Comparison of ENCODE assay signal across 8 cellular contexts in the genomic region with DNA sequence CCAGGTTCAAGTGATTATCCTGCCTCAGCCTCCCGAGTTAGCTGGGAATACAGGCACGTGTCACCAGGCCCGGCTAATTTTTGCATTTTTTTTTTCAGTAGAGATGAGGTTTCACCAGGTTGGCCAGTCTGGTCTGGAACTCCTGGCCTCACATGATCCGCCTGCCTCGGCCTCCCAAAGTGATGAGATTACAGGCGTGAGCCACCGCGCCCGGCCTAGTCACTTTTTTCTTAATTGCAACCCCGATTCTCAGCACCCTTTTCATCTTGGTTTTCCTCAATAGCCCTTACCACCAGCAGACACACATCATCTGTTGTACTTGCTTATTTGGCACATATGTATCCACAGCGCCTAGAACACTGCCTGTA. TPM values are rescaled to one million over a fixed set of nuclear protein-coding genes. Genes with fewer than 3 reads are reported as not detected.
A peak's percentile ranks its signal among the peaks of the same experiment; 100 is the strongest.
DNase-seq lines count a peak whose midpoint lies in the region; ATAC-seq and TF ChIP-seq lines count a peak whose summit lies in the region.

No MANE protein-coding gene starts in this region.

- H3K27me3 Mint-ChIP-seq in H9 (ENCODE audit: low read depth) (peaks cover 1% of the 10 kb centered on the region), activated B cell treated with CpG ODN at 0.5 μM for 24 hours (no peaks in the 10 kb centered on the region)

- H2BK20ac ChIP-seq in H9 (ENCODE audit: low read depth, low read length, poor library complexity, severe bottlenecking) = no peak overlapping the region

- H3K23ac ChIP-seq in H9 (ENCODE audit: insufficient read length, low read depth, low read length) = no peak overlapping the region

- POLR2A ChIA-PET in activated B cell treated with CpG ODN at 0.5 μM for 24 hours (lab: Charles Lee) = interaction anchor here (0.7 to 2.2 kb wide), 4 partner anchors 9 to 193 kb away, joined by 3 to 9 read pairs (median 3); a partner anchor contains a TSS

- H3K9ac ChIP-seq in H9 (ENCODE audit: extremely low read depth, insufficient read length, low read length) (no peak overlapping the region), skeletal muscle tissue (ENCODE audit: low read depth in 1 of 3, low read length in 3 of 3) (peak overlapping the region; percentile 52 to 66 (median 62))

- H3K79me2 ChIP-seq in H9 (ENCODE audit: insufficient read depth, low read length) = peaks cover 7% of the 10 kb centered on the region; the same call in 1 of the 2 replicates

- no peak for DNase-seq in H9
- DNase-seq in activated B cell treated with CpG ODN at 0.5 μM for 24 hours = no peak
- peak in 1 of 3 donors; percentile 38 for DNase-seq in right cardiac atrium
- DNase-seq in stimulated activated naive CD4-positive, alpha-beta T cell (lab: John Stamatoyannopoulos, UW) = no peak
- DNase-seq in NCI-H2107 treated with DMSO at 0.1 percent for 48 hours (lab: John Stamatoyannopoulos, UW; ENCODE audit: unreplicated experiment) = no peak
- DNase-seq in NCI-H1048 (lab: John Stamatoyannopoulos, UW) = no peak

- H3K4ac ChIP-seq in H9 (ENCODE audit: low read depth, low read length) = no peak overlapping the region

- H3K23me2 ChIP-seq in H9 (ENCODE audit: insufficient read length, low read depth, low read length, poor library complexity, severe bottlenecking) = peaks cover 7% of the 10 kb centered on the region

- H3K4me2 ChIP-seq in H9 (ENCODE audit: insufficient read depth, insufficient read length, low read length) = peak overlapping the region; percentile 24

- H3K4me1 ChIP-seq in H9 (ENCODE audit: insufficient read depth, low read length) (peaks cover 2% of the 10 kb centered on the region; the same call in 1 of the 2 replicates), right cardiac atrium (ENCODE audit: control insufficient read depth, insufficient read depth, low read length) (peaks cover 12% of the 10 kb centered on the region), skeletal muscle tissue (ENCODE audit: control insufficient read depth in 3 of 3, insufficient read depth in 3 of 3, low read length in 3 of 3) (peaks cover 38 to 53% (median 43%) of the 10 kb centered on the region in 3 donors)

- intact Hi-C loops in activated B cell treated with CpG ODN at 0.5 μM for 24 hours (cut with micrococcal nuclease) (loop anchor here (10.0 kb wide), 1 partner anchor 990 kb away; a partner anchor contains a TSS), right cardiac atrium (cut with DNase I) (no loop called here)

- WGBS in H9 (ENCODE audit: extremely low coverage, insufficient read length, low lambda C conversion rate) = no CpG with 5 or more reads among the region's 11 CpGs
- WGBS in right cardiac atrium = 62% methylated on average over 11 of the region's 11 CpGs

- no peak overlapping the region for H2AK5ac ChIP-seq in H9 (ENCODE audit: insufficient read length, low read length)

- no peak for TF ChIP-seq CTCF in H9 (conservative IDR thresholded peaks at IDR 0.05)
- no peak for TF ChIP-seq CTCF in activated B cell treated with CpG ODN at 0.5 μM for 24 hours (IDR thresholded peaks at IDR 0.05)

- H4K8ac ChIP-seq in H9 (replicated peaks; ENCODE audit: insufficient read length, low read depth, low read length) = no peak overlapping the region

- ATAC-seq in activated B cell treated with CpG ODN at 0.5 μM for 24 hours (ENCODE audit: low read depth) = no peak
- no peak for ATAC-seq in right cardiac atrium
- no peak for ATAC-seq in HG03097 (IDR thresholded peaks at IDR 0.05; ENCODE audit: low FRiP score, unreplicated experiment)

- H3K27me3 ChIP-seq in H9 (ENCODE audit: insufficient read depth, low read length) (no peaks in the 10 kb centered on the region), right cardiac atrium (ENCODE audit: control insufficient read depth, insufficient read depth) (no peaks in the 10 kb centered on the region), skeletal muscle tissue (ENCODE audit: control insufficient read depth in 3 of 3, insufficient read depth in 3 of 3, low read length in 3 of 3) (no peaks in the 10 kb centered on the region)

- no peak overlapping the region for H3K18ac ChIP-seq in H9 (ENCODE audit: insufficient read length, low read depth, low read length)

- no peak overlapping the region for H3K14ac ChIP-seq in H9 (ENCODE audit: insufficient read depth, low read length)

- no peak overlapping the region for H2BK12ac ChIP-seq in H9 (ENCODE audit: insufficient read length, low read depth, low read length)

- peaks cover 30 to 34% (median 32%) of the 10 kb centered on the region in 3 donors for H3K36me3 ChIP-seq in skeletal muscle tissue (ENCODE audit: control insufficient read depth in 3 of 3, insufficient read depth in 3 of 3, low read length in 3 of 3)

- H3K9me3 Mint-ChIP-seq in H9 = no peaks in the 10 kb centered on the region
- H3K9me3 Mint-ChIP-seq in activated B cell treated with CpG ODN at 0.5 μM for 24 hours = no peaks in the 10 kb centered on the region

- H3K36me3 Mint-ChIP-seq in H9 (ENCODE audit: insufficient read depth in 1 of 3, low read depth in 3 of 3) (peaks cover 25 to 36% (median 34%) of the 10 kb centered on the region in 3 experiments), activated B cell treated with CpG ODN at 0.5 μM for 24 hours (ENCODE audit: low read depth) (peaks cover 25% of the 10 kb centered on the region)

- peak overlapping the region; percentile 91 to 97 for H3K4me3 Mint-ChIP-seq in H9
- H3K4me3 Mint-ChIP-seq in activated B cell treated with CpG ODN at 0.5 μM for 24 hours = peak overlapping the region; percentile 95

- H2AFZ ChIP-seq in H9 (ENCODE audit: low read length) = no peak overlapping the region

- no peak overlapping the region for H4K91ac ChIP-seq in H9 (ENCODE audit: insufficient read length, low read depth, low read length)

- peaks cover 33 to 39% of the 10 kb centered on the region in 2 experiments for H3K4me1 Mint-ChIP-seq in H9
- H3K4me1 Mint-ChIP-seq in activated B cell treated with CpG ODN at 0.5 μM for 24 hours = peaks cover 30% of the 10 kb centered on the region

- H2BK120ac ChIP-seq in H9 (ENCODE audit: low read depth, low read length, poor library complexity, severe bottlenecking) = no peak overlapping the region

- no peak overlapping the region for H2BK5ac ChIP-seq in H9 (ENCODE audit: insufficient read length, low read length)

- H3K27ac ChIP-seq in H9 (ENCODE audit: insufficient read length, low read depth, low read length) (no peak overlapping the region), right cardiac atrium (ENCODE audit: low read length) (peak overlapping the region; percentile 73), skeletal muscle tissue (ENCODE audit: low read depth, low read length) (peak overlapping the region; percentile 66)

- no peak overlapping the region for H4K5ac ChIP-seq in H9 (ENCODE audit: insufficient read length, low read depth, low read length)

- peaks cover 11% of the 10 kb centered on the region for H3K79me1 ChIP-seq in H9 (ENCODE audit: insufficient read depth, low read depth, low read length, poor library complexity, severe bottlenecking)

- H3T11ph ChIP-seq in H9 (ENCODE audit: low read length) = no peak overlapping the region

- H3K4me3 ChIP-seq in right cardiac atrium (ENCODE audit: low read length) (peak overlapping the region; percentile 92), skeletal muscle tissue (ENCODE audit: low read length in 3 of 3) (peak overlapping the region; percentile 62 to 82 (median 77))

- H3K27ac Mint-ChIP-seq in H9 (peak overlapping the region in 1 of 3 experiments; percentile 2; a peak in 1 of 7 replicates), activated B cell treated with CpG ODN at 0.5 μM for 24 hours (peak overlapping the region; percentile 73)

- H2BK15ac ChIP-seq in H9 (ENCODE audit: low read depth, low read length) = no peak overlapping the region

- H3K9me3 ChIP-seq in H9 (ENCODE audit: control insufficient read depth, low read depth, low read length) = no peaks in the 10 kb centered on the region
- no peaks in the 10 kb centered on the region for H3K9me3 ChIP-seq in right cardiac atrium (ENCODE audit: control insufficient read depth, low read length)
- no peaks in the 10 kb centered on the region for H3K9me3 ChIP-seq in skeletal muscle tissue (ENCODE audit: control insufficient read depth in 3 of 3, low read length in 3 of 3)

- peaks cover 3% of the 10 kb centered on the region for H4K20me1 ChIP-seq in H9 (ENCODE audit: control insufficient read depth, insufficient read depth, insufficient read length)

- no peak overlapping the region for H3K56ac ChIP-seq in H9 (ENCODE audit: insufficient read length, low read depth, low read length)

- CTCF ChIA-PET in activated B cell treated with CpG ODN at 0.5 μM for 24 hours (lab: Charles Lee) = no interaction called here

RNA-seq across cellular contexts. Expression of a gene that starts 0.6 kb away (rescaled TPM):
- 373 and 381 TPM in 2 replicates for total RNA-seq in H9 (2021)
- total RNA-seq in activated B cell treated with CpG ODN at 0.5 μM for 24 hours = 144 and 151 TPM in 2 replicates
- total RNA-seq in right cardiac atrium = 100 to 1,000 TPM; 362 to 456 (median 404) TPM
- 285 TPM for polyA plus RNA-seq in right cardiac atrium
- total RNA-seq in skeletal muscle tissue = 80.4 TPM

RNA-seq across cellular contexts. Expression of a gene that starts 39.8 kb away (rescaled TPM):
- total RNA-seq in H9 (2021) (40.5 and 43.3 TPM in 2 replicates), activated B cell treated with CpG ODN at 0.5 μM for 24 hours (13.4 and 18.6 TPM in 2 replicates), right cardiac atrium (10 to 100 TPM in 1 of 4 donors, 1 to 10 TPM in 3; 8.0 to 12.8 (median 9.5) TPM), skeletal muscle tissue (19.8 TPM)
- polyA plus RNA-seq in right cardiac atrium = 9.2 TPM
